Comparison of ENCODE assay signal across 22 cellular contexts in genomic region chr14:30935445-30935844, GRCh38.
DNase-seq lines count a peak whose midpoint lies in the region; ATAC-seq, FAIRE-seq and TF ChIP-seq lines count a peak whose summit lies in the region.
"Had no signal": no experiment of that assay in that cellular context is flagged by ENCODE, and none has a peak within 500 bp of the region (broad histone marks: within the 10 kb centered on the region; RNA-seq: fewer than 3 reads in every experiment).

No MANE protein-coding gene starts in this region.

- peaks cover 4 to 85% (median 12%) of the 10 kb centered on the region in 3 donors for H3K36me3 Mint-ChIP-seq in naive thymus-derived CD8-positive, alpha-beta T cell

- H2AFZ ChIP-seq in HepG2 (ENCODE audit: low read length): no peak overlapping the region

- no peak overlapping the region for H3K27ac ChIP-seq in HepG2 (ENCODE audit: extremely low read length, insufficient read depth, low read length)
- H3K27ac ChIP-seq in right lobe of liver: no peak overlapping the region
- H3K27ac ChIP-seq: SK-N-MC had no signal

- ATAC-seq in HepG2 (no peak), right lobe of liver (no peak), GM21381 (IDR thresholded peaks at IDR 0.05; ENCODE audit: unreplicated experiment) (no peak)
- ATAC-seq in naive thymus-derived CD8-positive, alpha-beta T cell: no peak
- ATAC-seq: HCT116, K562, Panc1 had no signal

- no peak for TF ChIP-seq POLR2A in HepG2 (IDR thresholded peaks at IDR 0.05; ENCODE audit: insufficient read depth in 1 of 2, low read depth in 2 of 2, low read length in 2 of 2)
- no peak for TF ChIP-seq POLR2A in right lobe of liver (IDR thresholded peaks at IDR 0.05)

- no peaks in the 10 kb centered on the region for H4K20me1 ChIP-seq in HepG2 (ENCODE audit: insufficient read depth, low read length)

- H3K9ac ChIP-seq in HepG2 (ENCODE audit: insufficient read depth, low read depth, low read length): no peak overlapping the region

- H3K36me3 ChIP-seq in HepG2 (replicated peaks in 1 of 2; ENCODE audit: control insufficient read depth in 1 of 2, insufficient read depth in 2 of 2, low read length in 2 of 2): peaks cover 27 to 86% of the 10 kb centered on the region in 2 experiments
- peaks cover 0 to 38% (median 14%) of the 10 kb centered on the region in 4 donors for H3K36me3 ChIP-seq in right lobe of liver

- POLR2A ChIA-PET in HepG2 (lab: Yijun Ruan, JAX): no interaction called here
- POLR2A ChIA-PET in naive thymus-derived CD8-positive, alpha-beta T cell (lab: Charles Lee): no interaction called here

- no TSS peak for BruUV-seq in HepG2 (replicated peaks; lab: Mats Ljungman, UMichigan)

- 96% methylated on average over 2 of the region's 2 CpGs for WGBS in HepG2 (ENCODE audit: low lambda C conversion rate)
- WGBS in right lobe of liver (ENCODE audit: insufficient coverage, low coverage, low lambda C conversion rate, missing lambda C conversion rate): 87% methylated on average over 2 of the region's 2 CpGs

- no peak for DNase-seq in HepG2 (ENCODE audit: low spot score)
- no peak for DNase-seq in right lobe of liver
- DNase-seq in M059J (ENCODE audit: low read depth): peak; percentile 14
- peak; percentile 8 for DNase-seq in amniotic epithelial cell (ENCODE audit: low read depth)
- DNase-seq in NCI-H1436 (lab: John Stamatoyannopoulos, UW): no peak
- no peak for DNase-seq in naive thymus-derived CD8-positive, alpha-beta T cell
- DNase-seq: Calu3, DMS79 treated with DMSO at 0.1 percent for 48 hours, Kasumi-1, MV-4-11, NCI-H1105 treated with DMSO at 0.1 percent for 48 hours, NCI-H1694, NCI-H2029 treated with DMSO at 0.1 percent for 48 hours, NCI-H446 treated with DMSO at 0.1 percent for 48 hours, NCI-H526, SIG-M5 had no signal

- H3K4me1 ChIP-seq in HepG2 (ENCODE audit: insufficient read depth, low read length): no peaks in the 10 kb centered on the region
- no peaks in the 10 kb centered on the region for H3K4me1 ChIP-seq in right lobe of liver

- no peak for TF ChIP-seq RAD21 in HepG2 (CRISPR knock-in tag; IDR thresholded peaks at IDR 0.05)

- no peaks in the 10 kb centered on the region for H3K27me3 Mint-ChIP-seq in naive thymus-derived CD8-positive, alpha-beta T cell

- intact Hi-C loops in HepG2 (cut with micrococcal nuclease; ENCODE audit: unreplicated experiment) (loop anchor here (5.0 kb wide), 1 partner anchor 147 kb away; no protein-coding TSS in a partner anchor), right lobe of liver (cut with DNase I) (no loop called here)

- CTCF ChIA-PET in HepG2 (lab: Yijun Ruan, JAX; ENCODE audit: low intra/inter-chr PET ratio, low total read pairs): no interaction called here

- no peaks in the 10 kb centered on the region for H3K9me3 Mint-ChIP-seq in naive thymus-derived CD8-positive, alpha-beta T cell

- H3K4me1 Mint-ChIP-seq in naive thymus-derived CD8-positive, alpha-beta T cell: peaks cover 0 to 5% (median 0%) of the 10 kb centered on the region in 4 donors

- no peak overlapping the region for H3K27ac Mint-ChIP-seq in naive thymus-derived CD8-positive, alpha-beta T cell

- H3K79me2 ChIP-seq in HepG2 (ENCODE audit: insufficient read depth, low read length): no peaks in the 10 kb centered on the region

- TF ChIP-seq CTCF in HepG2 (CRISPR knock-in tag; IDR thresholded peaks at IDR 0.05) (no peak), right lobe of liver (IDR thresholded peaks at IDR 0.05) (no peak)

- in situ Hi-C loops in HepG2 (cut with HindIII; ENCODE audit: extremely low pct_ligation_motif_present, low pct_unique_long_range_greater_than_20kb): no loop called here

- H3K4me3 ChIP-seq in HepG2 (replicated peaks in 1 of 3; ENCODE audit: insufficient read depth in 1 of 3, low read depth in 2 of 3, low read length in 3 of 3): no peak overlapping the region
- no peak overlapping the region for H3K4me3 ChIP-seq in right lobe of liver
- H3K4me3 ChIP-seq: K562, SK-N-MC had no signal

- no peak for FAIRE-seq in HepG2 (lab: Jason Lieb, UNC)
- FAIRE-seq: H1, K562 had no signal

- no peaks in the 10 kb centered on the region for H3K27me3 ChIP-seq in HepG2 (ENCODE audit: control insufficient read depth in 1 of 2, insufficient read depth in 2 of 2, low read length in 2 of 2)
- no peaks in the 10 kb centered on the region for H3K27me3 ChIP-seq in right lobe of liver

- no peak overlapping the region for H3K4me3 Mint-ChIP-seq in naive thymus-derived CD8-positive, alpha-beta T cell

- H3K9me3 ChIP-seq in HepG2 (ENCODE audit: low read length) (no peaks in the 10 kb centered on the region), right lobe of liver (no peaks in the 10 kb centered on the region)

- H3K4me2 ChIP-seq in HepG2 (ENCODE audit: low read depth, low read length): no peak overlapping the region

- TF ChIP-seq EP300 in HepG2 (IDR thresholded peaks at IDR 0.05; ENCODE audit: low read depth in 2 of 2, low read length in 2 of 2) (no peak), HepG2 (CRISPR knock-in tag; IDR thresholded peaks at IDR 0.05; ENCODE audit: borderline replicate concordance) (no peak)

TF ChIP-seq in HepG2, 621 proteins besides CTCF, POLR2A, EP300 and RAD21:
- TF ChIP-seq ZNF616 (CRISPR knock-in tag; IDR thresholded peaks at IDR 0.05; ENCODE audit: low read depth) (no peak), KLF12 (CRISPR knock-in tag; IDR thresholded peaks at IDR 0.05; ENCODE audit: borderline replicate concordance) (peak; percentile 33; the same call in 1 of the 2 replicates), POLR2AphosphoS5 (IDR thresholded peaks at IDR 0.05; ENCODE audit: low read depth, low read length) (0 out of 2 replicates have a peak, but pooled peaks have one; percentile 13), ZNF331 (CRISPR knock-in tag; IDR thresholded peaks at IDR 0.05) (no peak)

Comparison
In these comparisons a context has a peak if more than half of its experiments do, and no peak if none do; other contexts are left out.
1. DNase-seq: peak in M059J (single experiment) and amniotic epithelial cell (single experiment); none in HepG2 (single experiment), right lobe of liver (0 of 3), NCI-H1436 (single experiment) and naive thymus-derived CD8-positive, alpha-beta T cell (0 of 10).